Comparison of ENCODE assay signal across 8 cellular contexts in the genomic region with DNA sequence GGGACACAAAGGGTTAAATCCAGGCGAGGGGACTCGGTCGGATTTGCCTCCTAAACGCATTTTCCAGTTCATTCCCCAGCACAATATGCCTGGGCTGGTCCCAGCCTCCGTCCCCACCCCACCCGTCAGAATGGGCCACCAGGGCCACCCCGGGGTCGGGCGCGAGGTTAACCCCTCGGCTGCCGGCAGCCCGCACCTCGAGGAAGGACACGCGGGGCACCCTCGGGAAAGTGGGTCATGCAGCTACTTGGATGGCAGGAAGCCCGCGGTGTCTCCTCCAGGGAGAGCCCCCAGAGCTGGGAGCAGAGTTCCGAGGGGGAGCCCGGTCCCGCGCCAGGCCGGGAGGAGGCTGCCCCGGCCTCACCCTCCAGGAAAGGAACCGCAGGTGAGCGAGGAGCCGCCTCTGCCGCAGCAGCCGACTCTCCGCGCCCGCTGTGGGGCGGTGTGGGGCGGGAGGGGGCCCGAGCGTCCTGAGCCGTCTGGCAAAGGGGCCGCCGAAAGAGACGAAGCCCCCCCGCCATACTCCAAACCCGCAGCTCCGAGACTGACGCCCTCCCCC. TPM values are rescaled to one million over a fixed set of nuclear protein-coding genes. Genes with fewer than 3 reads are reported as not detected.
A peak's percentile ranks its signal among the peaks of the same experiment; 100 is the strongest.
DNase-seq lines count a peak whose midpoint lies in the region; ATAC-seq, FAIRE-seq and TF ChIP-seq lines count a peak whose summit lies in the region.

No MANE protein-coding gene starts in this region.

- peak overlapping the region; percentile 97 for H3K4me2 ChIP-seq in GM12878 (ENCODE audit: control insufficient read depth, insufficient read depth)

- no peak for TF ChIP-seq RAD21 in GM12878 (IDR thresholded peaks at IDR 0.05; ENCODE audit: insufficient read depth, low read depth, low read length)

- peaks cover 0 to 7% of the 10 kb centered on the region in 2 experiments; a peak in 2 of 4 replicates for H3K27me3 ChIP-seq in GM12878 (replicated peaks in 1 of 2; ENCODE audit: control insufficient read depth in 2 of 2, insufficient read depth in 2 of 2, low read length in 1 of 2)

- CTCF ChIA-PET in GM12878 (lab: Yijun Ruan, JAX): interaction anchor here (0.6 to 10.3 kb wide), 11 partner anchors 9 to 1382 kb away, joined by 3 to 214 read pairs (median 4); no protein-coding TSS in a partner anchor

- DNase-seq in NCI-H146 (lab: John Stamatoyannopoulos, UW) (peak; percentile 51), NCI-H146 treated with DMSO at 0.1 percent for 48 hours (lab: John Stamatoyannopoulos, UW; ENCODE audit: unreplicated experiment) (no peak), NB4 (ENCODE audit: low read depth) (peak; percentile 42), GM12878 (ENCODE audit: low read depth, low spot score) (no peak), iPS-NIHi7 (ENCODE audit: extremely low spot score) (peak; percentile 60), GM12892 (ENCODE audit: insufficient read length) (no peak)
- DNase-seq in stimulated activated naive CD8-positive, alpha-beta T cell treated with anti-CD3 and anti-CD28 coated beads, Interleukin-15, Interleukin-2, amounts not matched to agents 100 U/mL and 50 U/mL, for 24 hours: peak; percentile 17

- SMC1A ChIA-PET in GM12878 (lab: Charles Lee; ENCODE audit: uncharacterized antibody, unreplicated experiment): interaction anchor here (1.2 to 4.2 kb wide), 6 partner anchors 8 to 381 kb away, joined by 3 to 76 read pairs (median 5); no protein-coding TSS in a partner anchor

- no peak overlapping the region; the same call in 1 of the 2 replicates for H2AFZ ChIP-seq in GM12878 (ENCODE audit: control insufficient read depth, low read depth, low read length)

- no peaks in the 10 kb centered on the region for H3K9me3 ChIP-seq in GM12878 (replicated peaks; ENCODE audit: control insufficient read depth, insufficient read depth, low read length)

- no peak for TF ChIP-seq EP300 in GM12878 (IDR thresholded peaks at IDR 0.05; ENCODE audit: borderline replicate concordance in 1 of 2, control insufficient read depth in 1 of 2, low read depth in 2 of 2, low read length in 2 of 2)

- TF ChIP-seq CTCF in NB4 (IDR thresholded peaks at IDR 0.05; ENCODE audit: low read depth, low read length): peak; percentile 24
- peak; percentile 30 to 48 (median 39) for TF ChIP-seq CTCF in GM12878 (IDR thresholded peaks at IDR 0.05 in 2 of 3, conservative IDR thresholded peaks at IDR 0.05 in 1 of 3; ENCODE audit: control insufficient read depth in 2 of 3, extremely low read depth in 1 of 3, insufficient read depth in 1 of 3, low read depth in 3 of 3, low read length in 3 of 3)

- no peak for TF ChIP-seq POLR2A in NB4 (IDR thresholded peaks at IDR 0.05; ENCODE audit: extremely low read depth, insufficient read length)
- TF ChIP-seq POLR2A in GM12878 (IDR thresholded peaks at IDR 0.05; ENCODE audit: low read depth, low read length): no peak
- no peak for TF ChIP-seq POLR2A in GM12892 (IDR thresholded peaks at IDR 0.05; ENCODE audit: low read depth, low read length)

- H4K20me1 ChIP-seq in GM12878 (ENCODE audit: control insufficient read depth, insufficient read depth): no peaks in the 10 kb centered on the region

- peaks cover 24% of the 10 kb centered on the region for H3K4me1 ChIP-seq in GM12878 (ENCODE audit: control insufficient read depth, insufficient read depth, low read length)

- in situ Hi-C loops in GM12878 (cut with MboI): no loop called here

- H3K36me3 ChIP-seq in GM12878 (ENCODE audit: control insufficient read depth in 2 of 2, insufficient read depth in 2 of 2, low read length in 1 of 2): no peaks in the 10 kb centered on the region

- WGBS in GM12878 (ENCODE audit: insufficient coverage, insufficient replicate concordance, low lambda C conversion rate, missing lambda C conversion rate): 6% methylated on average over 39 of the region's 45 CpGs

- H3K79me2 ChIP-seq in GM12878 (ENCODE audit: control insufficient read depth, insufficient read depth, low read length): peaks cover 15% of the 10 kb centered on the region

- BruUV-seq in GM12878 (replicated peaks; lab: Mats Ljungman, UMichigan): no TSS peak

- peak overlapping the region; percentile 79 for H3K4me3 ChIP-seq in NB4 (ENCODE audit: low read depth, low read length)
- H3K4me3 ChIP-seq in GM12878: peak overlapping the region; percentile 74

- RAD21 ChIA-PET in GM12878 (lab: Charles Lee; ENCODE audit: unreplicated experiment): interaction anchor here (0.9 to 9.2 kb wide), 4 partner anchors 13 to 54 kb away, joined by 3 to 192 read pairs (median 11); no protein-coding TSS in a partner anchor

- intact Hi-C loops in GM12878 (cut with micrococcal nuclease; ENCODE audit: unreplicated experiment): loop anchor here (5.0 kb wide), 1 partner anchor 245 kb away; no protein-coding TSS in a partner anchor

- peak overlapping the region; percentile 34; the same call in 1 of the 2 replicates for H3K9ac ChIP-seq in GM12878 (ENCODE audit: control insufficient read depth, insufficient read depth, low read length)

- ATAC-seq in GM12878 (peak; percentile 36), GM21381 (IDR thresholded peaks at IDR 0.05; ENCODE audit: unreplicated experiment) (no peak)
- no peak for ATAC-seq in stimulated activated naive CD8-positive, alpha-beta T cell treated with anti-CD3 and anti-CD28 coated beads, Interleukin-15, Interleukin-2, amounts not matched to agents 100 U/mL and 50 U/mL, for 24 hours

- no peak overlapping the region for H3K27ac ChIP-seq in GM12878 (ENCODE audit: control insufficient read depth, insufficient read depth)

- POLR2A ChIA-PET in GM12878 (lab: Charles Lee): interaction anchor here (2.4 to 7.3 kb wide), 2 partner anchors 25 to 53 kb away, joined by 11 to 74 read pairs; no protein-coding TSS in a partner anchor

- no peak for FAIRE-seq in GM12878 (lab: Jason Lieb, UNC)
- no peak for FAIRE-seq in GM12892 (lab: Jason Lieb, UNC)

TF ChIP-seq in GM12878, 131 proteins besides CTCF, POLR2A, EP300 and RAD21 (continues in another document):
- 0 out of 2 replicates have a peak, but pooled peaks have one; percentile 41 for TF ChIP-seq SMARCA5 (IDR thresholded peaks at IDR 0.05)
- TF ChIP-seq IKZF2 (IDR thresholded peaks at IDR 0.05): 0 out of 4 replicates have a peak, but pooled peaks have one; percentile 11 to 15
- peak; percentile 55 for TF ChIP-seq NR2F1 (conservative IDR thresholded peaks at IDR 0.05)
- no peak for TF ChIP-seq PAX8 (IDR thresholded peaks at IDR 0.05)
- TF ChIP-seq, protein P1, sequence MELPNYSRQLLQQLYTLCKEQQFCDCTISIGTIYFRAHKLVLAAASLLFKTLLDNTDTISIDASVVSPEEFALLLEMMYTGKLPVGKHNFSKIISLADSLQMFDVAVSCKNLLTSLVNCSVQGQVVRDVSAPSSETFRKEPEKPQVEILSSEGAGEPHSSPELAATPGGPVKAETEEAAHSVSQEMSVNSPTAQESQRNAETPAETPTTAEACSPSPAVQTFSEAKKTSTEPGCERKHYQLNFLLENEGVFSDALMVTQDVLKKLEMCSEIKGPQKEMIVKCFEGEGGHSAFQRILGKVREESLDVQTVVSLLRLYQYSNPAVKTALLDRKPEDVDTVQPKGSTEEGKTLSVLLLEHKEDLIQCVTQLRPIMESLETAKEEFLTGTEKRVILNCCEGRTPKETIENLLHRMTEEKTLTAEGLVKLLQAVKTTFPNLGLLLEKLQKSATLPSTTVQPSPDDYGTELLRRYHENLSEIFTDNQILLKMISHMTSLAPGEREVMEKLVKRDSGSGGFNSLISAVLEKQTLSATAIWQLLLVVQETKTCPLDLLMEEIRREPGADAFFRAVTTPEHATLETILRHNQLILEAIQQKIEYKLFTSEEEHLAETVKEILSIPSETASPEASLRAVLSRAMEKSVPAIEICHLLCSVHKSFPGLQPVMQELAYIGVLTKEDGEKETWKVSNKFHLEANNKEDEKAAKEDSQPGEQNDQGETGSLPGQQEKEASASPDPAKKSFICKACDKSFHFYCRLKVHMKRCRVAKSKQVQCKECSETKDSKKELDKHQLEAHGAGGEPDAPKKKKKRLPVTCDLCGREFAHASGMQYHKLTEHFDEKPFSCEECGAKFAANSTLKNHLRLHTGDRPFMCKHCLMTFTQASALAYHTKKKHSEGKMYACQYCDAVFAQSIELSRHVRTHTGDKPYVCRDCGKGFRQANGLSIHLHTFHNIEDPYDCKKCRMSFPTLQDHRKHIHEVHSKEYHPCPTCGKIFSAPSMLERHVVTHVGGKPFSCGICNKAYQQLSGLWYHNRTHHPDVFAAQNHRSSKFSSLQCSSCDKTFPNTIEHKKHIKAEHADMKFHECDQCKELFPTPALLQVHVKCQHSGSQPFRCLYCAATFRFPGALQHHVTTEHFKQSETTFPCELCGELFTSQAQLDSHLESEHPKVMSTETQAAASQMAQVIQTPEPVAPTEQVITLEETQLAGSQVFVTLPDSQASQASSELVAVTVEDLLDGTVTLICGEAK (IDR thresholded peaks at IDR 0.05; ENCODE audit: borderline replicate concordance): 0 out of 2 replicates have a peak, but pooled peaks have one; percentile 2
- 0 out of 2 replicates have a peak, but pooled peaks have one; percentile 22 for TF ChIP-seq BACH1 (IDR thresholded peaks at IDR 0.05; ENCODE audit: borderline replicate concordance)
- no peak for TF ChIP-seq NFIC (IDR thresholded peaks at IDR 0.05; ENCODE audit: low read depth, low read length)
- TF ChIP-seq CBFB (IDR thresholded peaks at IDR 0.05; ENCODE audit: low read depth): no peak
- TF ChIP-seq IKZF1 (conservative IDR thresholded peaks at IDR 0.05): peak; percentile 55
- peak in 1 of 2 experiments; percentile 30; a peak in 1 of 4 replicates for TF ChIP-seq BHLHE40 (IDR thresholded peaks at IDR 0.05; ENCODE audit: borderline replicate concordance in 1 of 2, low read depth in 2 of 2, low read length in 1 of 2)
- TF ChIP-seq GATAD2B (conservative IDR thresholded peaks at IDR 0.05; ENCODE audit: low read depth): 0 out of 2 replicates have a peak, but pooled peaks have one; percentile 49

RNA-seq across cellular contexts. Expression of gene NECTIN1, which starts 1.4 kb away (rescaled TPM):
- total RNA-seq in GM12878 (2013; cell fraction: nucleolus; rRNA removed): 28.9 and 37.4 TPM in 2 replicates
- 2.3 and 2.4 TPM in 2 replicates for total RNA-seq in GM12878 (2014; rRNA removed)
- 1.4 and 2.4 TPM in 2 replicates for total RNA-seq in GM12878 (2014; rRNA removed; fragmentation: Illumina TruSeq; extraction: Trizol)
- 7.5 and 8.7 TPM in 2 replicates for total RNA-seq in GM12878 (2021)
- 6.9 TPM for polyA plus RNA-seq in GM12878 (2011; ENCODE audit: low read depth)
- polyA plus RNA-seq in GM12878 (2011; rRNA removed): 3.8 and 9.2 TPM in 2 replicates
- 10.4 and 13.9 TPM in 2 replicates for polyA plus RNA-seq in GM12878 (2011; cell fraction: cytosol; rRNA removed)
- 13.1 and 14.9 TPM in 2 replicates for polyA plus RNA-seq in GM12878 (2011; cell fraction: nucleus; rRNA removed)
- 16.1 and 16.9 TPM in 2 replicates for polyA plus RNA-seq in GM12878 (2012)
- 2.3 and 4.5 TPM in 2 replicates for polyA plus RNA-seq in GM12878 (2014; fragmentation: Illumina TruSeq; extraction: Trizol)
- polyA plus RNA-seq in GM12878 (2014; fragmentation: Nextera tagmentation; extraction: Ambion mirVana): 1 to 10 TPM; 1.4 to 1.5 TPM
- polyA plus RNA-seq in GM12878 (2014; rRNA removed): 2.9 and 4.1 TPM in 2 replicates
- polyA plus RNA-seq in GM12878 (2016; fragmentation: Nextera tagmentation; extraction: Ambion mirVana): 1 to 10 TPM in 1 of 2 experiments, under 1 TPM in 1; 0.97 to 1.4 TPM
- polyA minus RNA-seq in GM12878 (2011; rRNA and poly(A)+ RNA removed): 15.3 and 21.6 TPM in 2 replicates
- 12.3 and 12.7 TPM in 2 replicates for polyA minus RNA-seq in GM12878 (2011; cell fraction: cytosol; rRNA and poly(A)+ RNA removed)
- polyA minus RNA-seq in GM12878 (2011; cell fraction: nucleus; rRNA and poly(A)+ RNA removed): 11.2 and 13.6 TPM in 2 replicates
- 9.0 TPM for polyA plus RNA-seq in GM12892 (2012; ENCODE audit: missing spikeins)

Comparison
In these comparisons a context has a peak if more than half of its experiments do, and no peak if none do; other contexts are left out.
1. DNase-seq: peak in NCI-H146 (single experiment), NB4 (single experiment), iPS-NIHi7 (single experiment) and stimulated activated naive CD8-positive, alpha-beta T cell treated with anti-CD3 and anti-CD28 coated beads, Interleukin-15, Interleukin-2, amounts not matched to agents 100 U/mL and 50 U/mL, for 24 hours (single experiment); none in NCI-H146 treated with DMSO at 0.1 percent for 48 hours (single experiment), GM12878 (single experiment) and GM12892 (single experiment).